In the genomic region with DNA sequence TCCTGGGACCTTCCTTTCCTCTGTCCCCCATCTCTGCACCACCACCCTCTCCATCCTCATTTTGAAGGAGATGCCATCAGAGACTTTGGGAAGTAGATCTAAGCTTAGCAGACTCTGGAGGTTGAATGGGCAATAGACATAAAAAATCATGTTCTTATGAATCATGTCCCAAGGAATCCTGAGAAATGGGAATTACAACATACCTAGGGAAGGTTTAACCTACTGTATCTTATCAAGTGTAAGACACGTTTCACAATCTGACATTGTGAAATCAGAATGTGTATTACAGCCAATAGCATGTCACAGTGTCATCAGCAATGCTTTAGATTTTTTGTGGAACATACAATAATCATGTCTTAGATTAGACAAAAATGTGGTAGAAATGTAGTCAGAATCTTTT, we compare ENCODE assay signal across 17 cellular contexts.
DNase-seq lines count a peak whose midpoint lies in the region; ATAC-seq, FAIRE-seq and TF ChIP-seq lines count a peak whose summit lies in the region.
"Had no signal": no experiment of that assay in that cellular context is flagged by ENCODE, and none has a peak within 500 bp of the region (broad histone marks: within the 10 kb centered on the region; RNA-seq: fewer than 3 reads in every experiment).

No MANE protein-coding gene starts in this region.

- no peaks in the 10 kb centered on the region for H3K27me3 ChIP-seq in HL-60 (ENCODE audit: insufficient read depth, poor library complexity, severe bottlenecking)
- H3K27me3 ChIP-seq: suprapubic skin had no signal

- no peak for TF ChIP-seq RAD21 in A549 (conservative IDR thresholded peaks at IDR 0.05 in 1 of 2, IDR thresholded peaks at IDR 0.05 in 1 of 2)

- H3K9me3 ChIP-seq in A549: peaks cover 15% of the 10 kb centered on the region
- H3K9me3 ChIP-seq: suprapubic skin had no signal

- H3K4me2 ChIP-seq in A549: peak overlapping the region; percentile 63

- H3K27ac ChIP-seq in A549 (peak overlapping the region; percentile 77 to 79), HL-60 (replicated peaks) (no peak overlapping the region)
- H3K27ac ChIP-seq: suprapubic skin had no signal

- TF ChIP-seq POLR2A in A549 (IDR thresholded peaks at IDR 0.05; ENCODE audit: low read length): no peak

- CTCF ChIA-PET in A549 (lab: Yijun Ruan, JAX): interaction anchor here (1.6 to 3.0 kb wide), 2 partner anchors 30 to 58 kb away, joined by 5 to 11 read pairs; no protein-coding TSS in a partner anchor

- ATAC-seq in A549: peak; percentile 77 to 89
- ATAC-seq: activated CD4-positive, alpha-beta T cell treated with anti-CD3 and anti-CD28 coated beads for 36 hours; T-helper 17 cell had no signal

- H3K4me1 ChIP-seq in A549: peaks cover 37% of the 10 kb centered on the region

- no peak overlapping the region for H3K4me3 ChIP-seq in A549
- H3K4me3 ChIP-seq in HL-60 (replicated peaks; ENCODE audit: insufficient read depth, low read length): no peak overlapping the region
- no peak overlapping the region for H3K4me3 ChIP-seq in fibroblast of villous mesenchyme (ENCODE audit: low read depth, low read length)
- H3K4me3 ChIP-seq: suprapubic skin had no signal

- TF ChIP-seq CTCF in A549 (IDR thresholded peaks at IDR 0.05) (no peak), HL-60 (IDR thresholded peaks at IDR 0.05; ENCODE audit: insufficient read depth, low read length) (no peak), fibroblast of villous mesenchyme (IDR thresholded peaks at IDR 0.05; ENCODE audit: insufficient read depth, low read depth, low read length) (no peak)

- peak; percentile 23 for FAIRE-seq in A549 (lab: Jason Lieb, UNC)

- POLR2A ChIA-PET in A549 (lab: Yijun Ruan, JAX): no interaction called here

- DNase-seq in A549 (ENCODE audit: low read depth in 1 of 2, low spot score in 1 of 2) (peak; percentile 32 to 87), HL-60 (ENCODE audit: low read depth in 1 of 2, low spot score in 1 of 2) (peak; percentile 34 to 87), RPMI7951 (ENCODE audit: low read depth) (peak; percentile 8), fibroblast of villous mesenchyme (ENCODE audit: low read depth) (peak; percentile 90), HuH-7.5 (ENCODE audit: low spot score) (no peak), activated gamma-delta T cell treated with Interleukin-2 at 50 U/mL for 16 hours (no peak), AML-193 (lab: John Stamatoyannopoulos, UW) (no peak)
- no peak for DNase-seq in activated CD4-positive, alpha-beta T cell treated with anti-CD3 and anti-CD28 coated beads, Interleukin-2, amount 50 U/mL, for 48 hours
- DNase-seq: activated CD4-positive, alpha-beta T cell treated with anti-CD3 and anti-CD28 coated beads for 36 hours; activated T-cell treated with anti-CD3 and anti-CD28 coated beads for 4 hours; amniotic stem cell; DMS 273 treated with DMSO at 0.1 percent for 48 hours; glutamatergic neuron; NCI-H1436; NCI-H510A; T-helper 17 cell had no signal

- TF ChIP-seq EP300 in A549 (IDR thresholded peaks at IDR 0.05): peak; percentile 51 to 55; a peak in 2 of 5 replicates

- WGBS in A549 (ENCODE audit: missing lambda C conversion rate): 20% methylated on average over 1 of the region's 1 CpG

TF ChIP-seq in A549, 52 proteins besides CTCF, POLR2A, EP300 and RAD21 (continues in another document):
- TF ChIP-seq HOXB13 (CRISPR knock-in tag; IDR thresholded peaks at IDR 0.05; ENCODE audit: low read depth) (no peak), ZSCAN20 (CRISPR knock-in tag; IDR thresholded peaks at IDR 0.05) (no peak), BHLHE40 (IDR thresholded peaks at IDR 0.05; ENCODE audit: low read depth, low read length) (no peak), CEBPB (IDR thresholded peaks at IDR 0.05) (peak; percentile 98 to 100), MAZ (IDR thresholded peaks at IDR 0.05; ENCODE audit: borderline replicate concordance, low read depth, low read length) (no peak), JUNB (IDR thresholded peaks at IDR 0.05) (peak; percentile 89), MYC (IDR thresholded peaks at IDR 0.05; ENCODE audit: borderline replicate concordance, low read length) (no peak), JUN (IDR thresholded peaks at IDR 0.05) (peak; percentile 59 to 68; a peak in 2 of 5 replicates), FOSB (CRISPR knock-in tag; IDR thresholded peaks at IDR 0.05) (no peak), TP53 (CRISPR knock-in tag; IDR thresholded peaks at IDR 0.05) (no peak), EHF (CRISPR knock-in tag; IDR thresholded peaks at IDR 0.05) (no peak), KDM1A (IDR thresholded peaks at IDR 0.05; ENCODE audit: low read depth) (no peak), HDAC2 (IDR thresholded peaks at IDR 0.05) (no peak), ZC3H11A (IDR thresholded peaks at IDR 0.05) (no peak), NFE2L2 (conservative IDR thresholded peaks at IDR 0.05; ENCODE audit: low read length) (no peak), ATOH8 (CRISPR knock-in tag; IDR thresholded peaks at IDR 0.05; ENCODE audit: low read depth) (no peak), BCL3 (IDR thresholded peaks at IDR 0.05) (peak; percentile 75; the same call in 2 of the 3 replicates), GATA3 (IDR thresholded peaks at IDR 0.05; ENCODE audit: borderline replicate concordance) (peak; percentile 66), KDM5A (IDR thresholded peaks at IDR 0.05) (no peak), RCOR1 (IDR thresholded peaks at IDR 0.05; ENCODE audit: low read depth, low read length) (no peak), NPAS2 (CRISPR knock-in tag; IDR thresholded peaks at IDR 0.05; ENCODE audit: borderline replicate concordance) (no peak), FOSL2 (IDR thresholded peaks at IDR 0.05) (peak; percentile 94), FOSL2 (CRISPR knock-in tag; IDR thresholded peaks at IDR 0.05) (peak; percentile 90)
- TF ChIP-seq, protein P1, sequence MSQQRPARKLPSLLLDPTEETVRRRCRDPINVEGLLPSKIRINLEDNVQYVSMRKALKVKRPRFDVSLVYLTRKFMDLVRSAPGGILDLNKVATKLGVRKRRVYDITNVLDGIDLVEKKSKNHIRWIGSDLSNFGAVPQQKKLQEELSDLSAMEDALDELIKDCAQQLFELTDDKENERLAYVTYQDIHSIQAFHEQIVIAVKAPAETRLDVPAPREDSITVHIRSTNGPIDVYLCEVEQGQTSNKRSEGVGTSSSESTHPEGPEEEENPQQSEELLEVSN (IDR thresholded peaks at IDR 0.05; ENCODE audit: borderline replicate concordance, low read depth): no peak
- TF ChIP-seq, protein P2, sequence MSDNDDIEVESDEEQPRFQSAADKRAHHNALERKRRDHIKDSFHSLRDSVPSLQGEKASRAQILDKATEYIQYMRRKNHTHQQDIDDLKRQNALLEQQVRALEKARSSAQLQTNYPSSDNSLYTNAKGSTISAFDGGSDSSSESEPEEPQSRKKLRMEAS (IDR thresholded peaks at IDR 0.05): no peak
- TF ChIP-seq, protein P3, sequence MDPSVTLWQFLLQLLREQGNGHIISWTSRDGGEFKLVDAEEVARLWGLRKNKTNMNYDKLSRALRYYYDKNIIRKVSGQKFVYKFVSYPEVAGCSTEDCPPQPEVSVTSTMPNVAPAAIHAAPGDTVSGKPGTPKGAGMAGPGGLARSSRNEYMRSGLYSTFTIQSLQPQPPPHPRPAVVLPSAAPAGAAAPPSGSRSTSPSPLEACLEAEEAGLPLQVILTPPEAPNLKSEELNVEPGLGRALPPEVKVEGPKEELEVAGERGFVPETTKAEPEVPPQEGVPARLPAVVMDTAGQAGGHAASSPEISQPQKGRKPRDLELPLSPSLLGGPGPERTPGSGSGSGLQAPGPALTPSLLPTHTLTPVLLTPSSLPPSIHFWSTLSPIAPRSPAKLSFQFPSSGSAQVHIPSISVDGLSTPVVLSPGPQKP (IDR thresholded peaks at IDR 0.05; ENCODE audit: low read depth, low read length): no peak
- TF ChIP-seq, protein P4, sequence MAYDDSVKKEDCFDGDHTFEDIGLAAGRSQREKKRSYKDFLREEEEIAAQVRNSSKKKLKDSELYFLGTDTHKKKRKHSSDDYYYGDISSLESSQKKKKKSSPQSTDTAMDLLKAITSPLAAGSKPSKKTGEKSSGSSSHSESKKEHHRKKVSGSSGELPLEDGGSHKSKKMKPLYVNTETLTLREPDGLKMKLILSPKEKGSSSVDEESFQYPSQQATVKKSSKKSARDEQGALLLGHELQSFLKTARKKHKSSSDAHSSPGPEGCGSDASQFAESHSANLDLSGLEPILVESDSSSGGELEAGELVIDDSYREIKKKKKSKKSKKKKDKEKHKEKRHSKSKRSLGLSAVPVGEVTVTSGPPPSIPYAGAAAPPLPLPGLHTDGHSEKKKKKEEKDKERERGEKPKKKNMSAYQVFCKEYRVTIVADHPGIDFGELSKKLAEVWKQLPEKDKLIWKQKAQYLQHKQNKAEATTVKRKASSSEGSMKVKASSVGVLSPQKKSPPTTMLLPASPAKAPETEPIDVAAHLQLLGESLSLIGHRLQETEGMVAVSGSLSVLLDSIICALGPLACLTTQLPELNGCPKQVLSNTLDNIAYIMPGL (CRISPR knock-in tag; IDR thresholded peaks at IDR 0.05; ENCODE audit: borderline replicate concordance): no peak
- TF ChIP-seq, protein P5, sequence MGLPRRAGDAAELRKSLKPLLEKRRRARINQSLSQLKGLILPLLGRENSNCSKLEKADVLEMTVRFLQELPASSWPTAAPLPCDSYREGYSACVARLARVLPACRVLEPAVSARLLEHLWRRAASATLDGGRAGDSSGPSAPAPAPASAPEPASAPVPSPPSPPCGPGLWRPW (IDR thresholded peaks at IDR 0.05): peak; percentile 100

Comparison
In these comparisons a context has a peak if more than half of its experiments do, and no peak if none do; other contexts are left out.
1. DNase-seq: peak in A549 (2 of 2), HL-60 (2 of 2), RPMI7951 (single experiment) and fibroblast of villous mesenchyme (single experiment); none in HuH-7.5 (single experiment), activated gamma-delta T cell treated with Interleukin-2 at 50 U/mL for 16 hours (single experiment), AML-193 (0 of 2) and activated CD4-positive, alpha-beta T cell treated with anti-CD3 and anti-CD28 coated beads, Interleukin-2, amount 50 U/mL, for 48 hours (0 of 2).